In the genomic region with DNA sequence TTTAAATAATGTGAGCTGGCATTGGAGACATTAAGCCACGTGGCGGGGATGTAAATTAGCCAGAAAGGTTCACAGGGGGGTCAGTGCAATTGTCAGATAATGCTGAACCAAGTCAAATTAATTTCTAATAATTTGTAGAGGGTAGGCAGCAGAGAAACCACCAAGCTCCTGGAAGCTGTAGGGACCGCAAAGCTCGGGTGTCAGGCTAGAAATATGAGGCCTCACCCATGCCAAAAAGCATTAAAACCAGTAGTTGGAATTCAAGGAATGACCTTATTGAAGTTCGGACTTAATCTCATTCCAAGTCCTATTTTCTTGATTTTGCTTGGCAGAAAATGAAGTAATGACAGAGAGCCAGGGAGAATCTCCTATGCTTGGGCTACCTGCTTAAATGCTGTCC, we compare ENCODE assay signal across 1 cellular context.
TF ChIP-seq lines count a peak whose summit lies in the region.

No MANE protein-coding gene starts in this region.

TF ChIP-seq in IMR-90, 13 proteins besides CTCF, POLR2A, EP300 and RAD21 (continued from another document):
- no peak for TF ChIP-seq MXI1 (IDR thresholded peaks at IDR 0.05; ENCODE audit: borderline replicate concordance, low read depth, low read length)
- TF ChIP-seq CHD1 (IDR thresholded peaks at IDR 0.05; ENCODE audit: low read depth, low read length): no peak
- no peak for TF ChIP-seq CEBPB (IDR thresholded peaks at IDR 0.05; ENCODE audit: low read depth, low read length)
- TF ChIP-seq, protein P1, sequence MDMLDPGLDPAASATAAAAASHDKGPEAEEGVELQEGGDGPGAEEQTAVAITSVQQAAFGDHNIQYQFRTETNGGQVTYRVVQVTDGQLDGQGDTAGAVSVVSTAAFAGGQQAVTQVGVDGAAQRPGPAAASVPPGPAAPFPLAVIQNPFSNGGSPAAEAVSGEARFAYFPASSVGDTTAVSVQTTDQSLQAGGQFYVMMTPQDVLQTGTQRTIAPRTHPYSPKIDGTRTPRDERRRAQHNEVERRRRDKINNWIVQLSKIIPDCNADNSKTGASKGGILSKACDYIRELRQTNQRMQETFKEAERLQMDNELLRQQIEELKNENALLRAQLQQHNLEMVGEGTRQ (IDR thresholded peaks at IDR 0.05; ENCODE audit: low read depth, low read length): no peak
- no peak for TF ChIP-seq MAFK (IDR thresholded peaks at IDR 0.05; ENCODE audit: low read depth, low read length)
- TF ChIP-seq BHLHE40 (IDR thresholded peaks at IDR 0.05; ENCODE audit: low read depth, low read length): no peak
- TF ChIP-seq RCOR1 (IDR thresholded peaks at IDR 0.05; ENCODE audit: insufficient replicate concordance, low read length): no peak
- TF ChIP-seq, protein P2, sequence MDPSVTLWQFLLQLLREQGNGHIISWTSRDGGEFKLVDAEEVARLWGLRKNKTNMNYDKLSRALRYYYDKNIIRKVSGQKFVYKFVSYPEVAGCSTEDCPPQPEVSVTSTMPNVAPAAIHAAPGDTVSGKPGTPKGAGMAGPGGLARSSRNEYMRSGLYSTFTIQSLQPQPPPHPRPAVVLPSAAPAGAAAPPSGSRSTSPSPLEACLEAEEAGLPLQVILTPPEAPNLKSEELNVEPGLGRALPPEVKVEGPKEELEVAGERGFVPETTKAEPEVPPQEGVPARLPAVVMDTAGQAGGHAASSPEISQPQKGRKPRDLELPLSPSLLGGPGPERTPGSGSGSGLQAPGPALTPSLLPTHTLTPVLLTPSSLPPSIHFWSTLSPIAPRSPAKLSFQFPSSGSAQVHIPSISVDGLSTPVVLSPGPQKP (IDR thresholded peaks at IDR 0.05; ENCODE audit: borderline replicate concordance, low read depth, low read length): no peak
- no peak for TF ChIP-seq MAZ (IDR thresholded peaks at IDR 0.05; ENCODE audit: borderline replicate concordance, low read depth, low read length)
- no peak for TF ChIP-seq SMC3 (IDR thresholded peaks at IDR 0.05; ENCODE audit: low read depth, low read length)
- TF ChIP-seq RFX5 (IDR thresholded peaks at IDR 0.05; ENCODE audit: low read depth, low read length): no peak
